21 cellular contexts compared by ENCODE assay signal in genomic region chr20:20289331-20289730, GRCh38.
"Had no signal": no experiment of that assay in that cellular context is flagged by ENCODE, and none has a peak within 500 bp of the region (broad histone marks: within the 10 kb centered on the region; RNA-seq: fewer than 3 reads in every experiment).

No MANE protein-coding gene starts in this region.

- ATAC-seq: left cardiac atrium; left lung; lower lobe of right lung; naive thymus-derived CD8-positive, alpha-beta T cell; pancreas; right cardiac atrium; sciatic nerve; stimulated activated effector memory CD8-positive, alpha-beta T cell treated with anti-CD3 and anti-CD28 coated beads, Interleukin-12 subunit alpha, Interleukin-12 subunit beta, amount 100 ng/mL, for 72 hours; upper lobe of right lung had no signal

- FAIRE-seq: keratinocyte, pancreas, urothelium cell line had no signal

- DNase-seq: kidney glomerular epithelial cell; left cardiac atrium; left lung; lower lobe of right lung; mammary epithelial cell; mesenchymal stem cell; naive thymus-derived CD8-positive, alpha-beta T cell; nucleus accumbens; pancreas; posterior cingulate gyrus; retina; right cardiac atrium; stimulated activated CD4-positive, alpha-beta T cell treated with anti-CD3 and anti-CD28 coated beads, Interleukin-4, amount 100 ng/mL, for 24 hours; stimulated activated naive CD4-positive, alpha-beta T cell; tibial artery; trophoblast cell; upper lobe of right lung had no signal
